In the genomic region with DNA sequence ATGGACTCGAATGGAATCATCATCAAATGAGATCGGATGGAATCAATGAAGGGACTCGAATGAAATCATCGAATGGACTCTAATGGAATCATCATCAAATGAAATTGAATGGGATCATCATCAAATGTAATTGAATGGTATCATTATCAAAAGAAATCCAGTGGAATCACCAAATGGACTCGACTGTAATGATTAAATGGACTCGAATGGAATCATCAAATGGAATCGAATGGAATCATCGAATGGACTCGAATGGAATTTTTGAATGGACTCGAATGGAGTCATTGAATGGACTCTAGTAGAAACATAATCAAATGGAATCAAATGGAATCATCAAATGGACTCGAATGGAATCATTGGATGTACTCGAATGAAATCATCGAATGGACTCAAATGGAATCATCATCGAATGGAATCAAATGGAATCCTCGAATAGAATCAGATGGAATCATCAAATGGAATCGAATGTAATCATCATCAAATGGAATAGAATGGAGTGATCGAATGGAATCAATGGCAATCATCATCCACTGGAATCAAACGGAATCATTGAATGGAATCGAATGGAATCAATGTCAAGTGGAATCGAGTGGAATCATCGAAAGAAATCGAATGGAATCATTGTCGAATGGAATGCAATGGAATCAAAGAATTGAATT, we compare ENCODE assay signal across 8 cellular contexts.
DNase-seq lines count a peak whose midpoint lies in the region; ATAC-seq and TF ChIP-seq lines count a peak whose summit lies in the region.
"Not testable (repeated sequence)": the region's sequence is repeated elsewhere in the genome, so short reads cannot be mapped to it uniquely, and the experiment has no call there.

No MANE protein-coding gene starts in this region.

- intact Hi-C loops in Right ventricle myocardium superior (cut with DNase I) = not testable (repeated sequence)

- not testable (repeated sequence) for H3K27ac Mint-ChIP-seq in nephron progenitor cell

- H3K9me3 ChIP-seq in adipocyte (ENCODE audit: control insufficient read depth, low read length) = not testable (repeated sequence)
- H3K9me3 ChIP-seq in upper lobe of left lung = peaks cover 0 to 14% (median 6%) of the 10 kb centered on the region in 4 donors

- not testable (repeated sequence) for TF ChIP-seq POLR2A in upper lobe of left lung (IDR thresholded peaks at IDR 0.05)

- peaks cover 17% of the 10 kb centered on the region for H3K9me3 Mint-ChIP-seq in nephron progenitor cell

- not testable (repeated sequence) for H3K4me1 Mint-ChIP-seq in nephron progenitor cell

- not testable (repeated sequence) for H3K27me3 Mint-ChIP-seq in nephron progenitor cell (ENCODE audit: low read depth, poor library complexity)

- peaks cover 19% of the 10 kb centered on the region for H3K36me3 Mint-ChIP-seq in nephron progenitor cell (ENCODE audit: low read depth)

- H3K9ac ChIP-seq in adipocyte (ENCODE audit: low read length) = not testable (repeated sequence)

- not testable (repeated sequence) for H3K4me3 Mint-ChIP-seq in nephron progenitor cell

- WGBS in upper lobe of left lung, 2 donors = 67 to 72% methylated on average over 23 of the region's 23 CpGs

- H3K4me3 ChIP-seq in adipocyte (ENCODE audit: low read length); upper lobe of left lung: not testable (repeated sequence)

- H3K4me1 ChIP-seq in adipocyte (ENCODE audit: control insufficient read depth, insufficient read depth, low read length); upper lobe of left lung: not testable (repeated sequence)

- H3K27me3 ChIP-seq in adipocyte (replicated peaks; ENCODE audit: control insufficient read depth, insufficient read depth, low read length); upper lobe of left lung: not testable (repeated sequence)

- peak; percentile 31 for DNase-seq in RPMI7951 (ENCODE audit: low read depth)
- DNase-seq in adipocyte (ENCODE audit: low read depth) = peak; percentile 2
- not testable (repeated sequence) for DNase-seq in Right ventricle myocardium superior
- peak; percentile 19 for DNase-seq in nephron progenitor cell
- peak in 1 of 2 donors; percentile 41 for DNase-seq in upper lobe of left lung

- H3K27ac ChIP-seq in upper lobe of left lung = peak overlapping the region in 1 of 4 donors; percentile 0

- not testable (repeated sequence) for TF ChIP-seq EP300 in upper lobe of left lung (IDR thresholded peaks at IDR 0.05)

- not testable (repeated sequence) for TF ChIP-seq CTCF in nephron progenitor cell (IDR thresholded peaks at IDR 0.05); upper lobe of left lung (IDR thresholded peaks at IDR 0.05)

- ATAC-seq in GM18517 (IDR thresholded peaks at IDR 0.05; ENCODE audit: unreplicated experiment) = peak; percentile 4
- ATAC-seq in GM21576 (IDR thresholded peaks at IDR 0.05; ENCODE audit: unreplicated experiment) = peak; percentile 7
- peak; percentile 4 for ATAC-seq in HG03064 (IDR thresholded peaks at IDR 0.05; ENCODE audit: low read depth, unreplicated experiment)
- ATAC-seq in Right ventricle myocardium superior (ENCODE audit: poor library complexity) = peak; percentile 5
- peak; percentile 13 to 15 for ATAC-seq in upper lobe of left lung (ENCODE audit: low FRiP score in 2 of 2)

- not testable (repeated sequence) for H3K36me3 ChIP-seq in adipocyte (ENCODE audit: control insufficient read depth, insufficient read depth, low read length, severe bottlenecking); upper lobe of left lung
